28 cellular contexts compared by ENCODE assay signal in genomic region chr3:98460220-98460619, GRCh38. TPM values are rescaled to one million over a fixed set of nuclear protein-coding genes. Genes with fewer than 3 reads are reported as not detected.
"Had no signal": no experiment of that assay in that cellular context is flagged by ENCODE, and none has a peak within 500 bp of the region (broad histone marks: within the 10 kb centered on the region; RNA-seq: fewer than 3 reads in every experiment).

No MANE protein-coding gene starts in this region.

- H3K27me3 Mint-ChIP-seq: central memory CD8-positive, alpha-beta T cell; progenitor cell of endocrine pancreas; stimulated activated naive B cell treated with anti-CD40 and anti-IgM and Interleukin-4, amounts not matched to agents 10 μg/mL and 1 μg/mL and 100 μg/mL, for 72 hours had no signal

- H3K4me3 Mint-ChIP-seq: activated T-helper 1 cell treated with anti-CD3 and anti-CD28 coated beads, Interleukin-12 subunit alpha, Interleukin-12 subunit beta, Interleukin-2, Interleukin-4 antibody, amounts not matched to agents 30 ng/mL and 10 ng/mL and 1 ng/mL, durations not matched to agents 14 hours and 24 hours and 36 hours; central memory CD8-positive, alpha-beta T cell; mesothelial cell of epicardium; natural killer cell; stimulated activated naive B cell treated with anti-CD40 and anti-IgM and Interleukin-4, amounts not matched to agents 10 μg/mL and 1 μg/mL and 100 μg/mL, for 72 hours had no signal

- H3K4me1 ChIP-seq: adrenal gland, esophagus muscularis mucosa, left ventricle myocardium inferior, sigmoid colon, upper lobe of left lung had no signal

- H3K36me3 ChIP-seq: adrenal gland, esophagus muscularis mucosa, left ventricle myocardium inferior, sigmoid colon, thoracic aorta, upper lobe of left lung, WERI-Rb-1 had no signal

- H3K27ac Mint-ChIP-seq: activated T-helper 1 cell treated with anti-CD3 and anti-CD28 coated beads, Interleukin-12 subunit alpha, Interleukin-12 subunit beta, Interleukin-2, Interleukin-4 antibody, amounts not matched to agents 30 ng/mL and 10 ng/mL and 1 ng/mL, durations not matched to agents 14 hours and 24 hours and 36 hours; mesothelial cell of epicardium; natural killer cell; progenitor cell of endocrine pancreas; stimulated activated naive B cell treated with anti-CD40 and anti-IgM and Interleukin-4, amounts not matched to agents 10 μg/mL and 1 μg/mL and 100 μg/mL, for 72 hours had no signal

- H3K9me3 ChIP-seq: adrenal gland had no signal

- H3K4me1 Mint-ChIP-seq: mesothelial cell of epicardium; stimulated activated naive B cell treated with anti-CD40 and anti-IgM and Interleukin-4, amounts not matched to agents 10 μg/mL and 1 μg/mL and 100 μg/mL, for 72 hours had no signal

- H3K27me3 ChIP-seq: adrenal gland, esophagus muscularis mucosa, sigmoid colon, upper lobe of left lung had no signal

- FAIRE-seq: astrocyte, colon, frontal cortex, TTC549 had no signal

- H3K4me3 ChIP-seq: adrenal gland, esophagus muscularis mucosa, left ventricle myocardium inferior, sigmoid colon, smooth muscle cell, thoracic aorta, upper lobe of left lung had no signal

- H3K36me3 Mint-ChIP-seq: mesothelial cell of epicardium; natural killer cell; stimulated activated naive B cell treated with anti-CD40 and anti-IgM and Interleukin-4, amounts not matched to agents 10 μg/mL and 1 μg/mL and 100 μg/mL, for 72 hours had no signal

- H3K27ac ChIP-seq: adrenal gland, esophagus muscularis mucosa, left ventricle myocardium inferior, sigmoid colon, thoracic aorta, upper lobe of left lung, WERI-Rb-1 had no signal

- H3K4me2 ChIP-seq: smooth muscle cell had no signal

- DNase-seq: activated gamma-delta T cell; activated naive CD4-positive, alpha-beta T cell treated with anti-CD3 and anti-CD28 coated beads, Interleukin-2, amount 50 U/mL, for 16 hours; adrenal gland; hippocampal formation; left ventricle myocardium inferior; mammary epithelial cell; natural killer cell; retina; sigmoid colon; stimulated activated CD4-positive, alpha-beta T cell treated with anti-CD3 and anti-CD28 coated beads, Interleukin-15, amount 100 ng/mL, for 24 hours; stimulated activated naive B cell treated with anti-CD40 and anti-IgM and Interleukin-4, amounts not matched to agents 10 μg/mL and 1 μg/mL and 100 μg/mL, for 72 hours; T-helper 1 cell; upper lobe of left lung; WERI-Rb-1 had no signal

- ATAC-seq: stimulated activated naive B cell treated with anti-CD40 and anti-IgM and Interleukin-4, amounts not matched to agents 10 μg/mL and 1 μg/mL and 100 μg/mL, for 72 hours had no signal

RNA-seq across cellular contexts. Expression of gene OR5K1, which starts 2.8 kb away (rescaled TPM):
- total RNA-seq: activated CD8-positive, alpha-beta memory T cell treated with anti-CD3 and anti-CD28 coated beads for 36 hours; activated T-helper 1 cell treated with anti-CD3 and anti-CD28 coated beads, Interleukin-12 subunit alpha, Interleukin-12 subunit beta, Interleukin-2, Interleukin-4 antibody, amounts not matched to agents 30 ng/mL and 10 ng/mL and 1 ng/mL, durations not matched to agents 14 hours and 24 hours and 36 hours; adrenal gland; astrocyte; dermis microvascular lymphatic vessel endothelial cell; esophagus muscularis mucosa; frontal cortex; left ventricle myocardium inferior; mammary epithelial cell; mesothelial cell of epicardium; natural killer cell; osteocyte; progenitor cell of endocrine pancreas; sigmoid colon; smooth muscle cell; thoracic aorta; upper lobe of left lung had no signal
- polyA plus RNA-seq: adrenal gland, mammary epithelial cell, sigmoid colon, smooth muscle cell had no signal

RNA-seq across cellular contexts. Expression of gene OR5K2, which starts 37.3 kb away (rescaled TPM):
- total RNA-seq: activated CD8-positive, alpha-beta memory T cell treated with anti-CD3 and anti-CD28 coated beads for 36 hours; activated T-helper 1 cell treated with anti-CD3 and anti-CD28 coated beads, Interleukin-12 subunit alpha, Interleukin-12 subunit beta, Interleukin-2, Interleukin-4 antibody, amounts not matched to agents 30 ng/mL and 10 ng/mL and 1 ng/mL, durations not matched to agents 14 hours and 24 hours and 36 hours; adrenal gland; astrocyte; dermis microvascular lymphatic vessel endothelial cell; esophagus muscularis mucosa; frontal cortex; left ventricle myocardium inferior; mammary epithelial cell; mesothelial cell of epicardium; natural killer cell; osteocyte; progenitor cell of endocrine pancreas; sigmoid colon; smooth muscle cell; thoracic aorta; upper lobe of left lung had no signal
- polyA plus RNA-seq: adrenal gland, mammary epithelial cell, sigmoid colon, smooth muscle cell had no signal
